14 cellular contexts compared by ENCODE assay signal in genomic region chr12:28884861-28885260, GRCh38.
"Had no signal": no experiment of that assay in that cellular context is flagged by ENCODE, and none has a peak within 500 bp of the region (broad histone marks: within the 10 kb centered on the region; RNA-seq: fewer than 3 reads in every experiment).

No MANE protein-coding gene starts in this region.

- H3K27me3 ChIP-seq: cardiac muscle cell, transverse colon had no signal

- ATAC-seq: natural killer cell treated with Interleukin-12 subunit alpha and Interleukin-12 subunit beta and Interleukin-15 and Interleukin-18, amount 100 ng/mL, for 72 hours; stimulated activated naive CD8-positive, alpha-beta T cell treated with anti-CD3 and anti-CD28 coated beads, Interleukin-15, Interleukin-2, amounts not matched to agents 100 U/mL and 50 U/mL, for 24 hours; T-helper 17 cell had no signal

- H3K4me3 ChIP-seq: cardiac muscle cell, skin epidermis, transverse colon had no signal

- H3K27ac ChIP-seq: cardiac muscle cell, epithelial cell of prostate, skin epidermis, transverse colon, WERI-Rb-1 had no signal

- H3K36me3 ChIP-seq: cardiac muscle cell, transverse colon, WERI-Rb-1 had no signal

- H3K9me3 ChIP-seq: transverse colon had no signal

- H3K4me1 ChIP-seq: transverse colon had no signal

- DNase-seq: activated CD4-positive, alpha-beta T cell treated with anti-CD3 and anti-CD28 coated beads, Interleukin-2, amount 50 U/mL, for 48 hours; activated naive CD4-positive, alpha-beta T cell treated with anti-CD3 and anti-CD28 coated beads, Interleukin-2, amount 50 U/mL, for 16 hours; activated T-cell treated with anti-CD3 and anti-CD28 coated beads, Interleukin-2, amount 50 U/mL, for 1 hour; retina; stimulated activated CD4-positive, alpha-beta T cell treated with anti-CD3 and anti-CD28 coated beads, Interleukin-15, amount 100 ng/mL, for 24 hours; stimulated activated CD4-positive, alpha-beta T cell treated with anti-CD3 and anti-CD28 coated beads, Interleukin-4, amount 100 ng/mL, for 1 hour; stimulated activated naive CD8-positive, alpha-beta T cell treated with anti-CD3 and anti-CD28 coated beads, Interleukin-15, Interleukin-2, amounts not matched to agents 100 U/mL and 50 U/mL, for 24 hours; T-helper 17 cell; transverse colon; WERI-Rb-1 had no signal
